ENCODE assay signal across 1 cellular context in genomic region chr7:129173861-129174260, GRCh38. TPM values are rescaled to one million over a fixed set of nuclear protein-coding genes. Genes with fewer than 3 reads are reported as not detected.
"Had no signal": no experiment of that assay in that cellular context is flagged by ENCODE, and none has a peak within 500 bp of the region (broad histone marks: within the 10 kb centered on the region; RNA-seq: fewer than 3 reads in every experiment).

No MANE protein-coding gene starts in this region.

RNA-seq across cellular contexts. Expression of gene SMO, which starts 14.6 kb away (rescaled TPM):
- total RNA-seq: HT-29 had no signal
